ENCODE assay signal across 29 cellular contexts in genomic region chr13:59340581-59340980, GRCh38.
"Had no signal": no experiment of that assay in that cellular context is flagged by ENCODE, and none has a peak within 500 bp of the region (broad histone marks: within the 10 kb centered on the region; RNA-seq: fewer than 3 reads in every experiment).

No MANE protein-coding gene starts in this region.

- DNase-seq: colonic mucosa; cortex of kidney; dermis blood vessel endothelial cell; dorsolateral prefrontal cortex; effector CD4-positive, alpha-beta T cell; effector CD8-positive, alpha-beta T cell; effector memory CD4-positive, alpha-beta T cell; effector memory CD8-positive, alpha-beta T cell; endodermal cell; erythroblast; esophagus squamous epithelium; foreskin fibroblast; foreskin keratinocyte; foreskin melanocyte; gastrocnemius medialis; glutamatergic neuron; head of caudate nucleus; heart left ventricle; heart right ventricle had no signal

- H3K4me3 ChIP-seq: colonic mucosa, coronary artery, dorsolateral prefrontal cortex, esophagus muscularis mucosa, esophagus squamous epithelium, gastrocnemius medialis, gastroesophageal sphincter, heart left ventricle, heart right ventricle had no signal

- H3K27ac Mint-ChIP-seq: dendritic cell treated with granulocyte-macrophage colony-stimulating factor and Interleukin-4, amounts not matched to agents 40 ng/mL and 50 ng/mL, for 4 days; effector memory CD8-positive, alpha-beta T cell; endodermal cell had no signal

- H3K27me3 ChIP-seq: colonic mucosa, dorsolateral prefrontal cortex, esophagus muscularis mucosa, esophagus squamous epithelium, foreskin keratinocyte, gastrocnemius medialis, gastroesophageal sphincter, heart left ventricle, heart right ventricle had no signal

- H3K4me3 Mint-ChIP-seq: dendritic cell treated with granulocyte-macrophage colony-stimulating factor and Interleukin-4, amounts not matched to agents 40 ng/mL and 50 ng/mL, for 4 days; effector memory CD8-positive, alpha-beta T cell; endodermal cell had no signal

- H3K9me3 Mint-ChIP-seq: dendritic cell treated with granulocyte-macrophage colony-stimulating factor and Interleukin-4, amounts not matched to agents 40 ng/mL and 50 ng/mL, for 4 days; effector memory CD8-positive, alpha-beta T cell; endodermal cell had no signal

- H3K4me1 ChIP-seq: colonic mucosa, esophagus squamous epithelium, foreskin keratinocyte, gastroesophageal sphincter had no signal

- FAIRE-seq: colon, endometrium, endothelial cell of umbilical vein, frontal cortex had no signal

- H3K27me3 Mint-ChIP-seq: dendritic cell treated with granulocyte-macrophage colony-stimulating factor and Interleukin-4, amounts not matched to agents 40 ng/mL and 50 ng/mL, for 4 days had no signal

- H3K36me3 ChIP-seq: colonic mucosa, esophagus muscularis mucosa, esophagus squamous epithelium, gastrocnemius medialis, gastroesophageal sphincter, heart left ventricle, heart right ventricle had no signal

- H3K9me3 ChIP-seq: colonic mucosa, esophagus muscularis mucosa, esophagus squamous epithelium, gastrocnemius medialis, gastroesophageal sphincter had no signal

- ATAC-seq: effector memory CD8-positive, alpha-beta T cell; esophagus mucosa; foreskin keratinocyte; gastrocnemius medialis; gastroesophageal sphincter; heart left ventricle; heart right ventricle had no signal

- H3K27ac ChIP-seq: colonic mucosa, coronary artery, epithelial cell of prostate, esophagus muscularis mucosa, esophagus squamous epithelium, foreskin keratinocyte, gastrocnemius medialis, gastroesophageal sphincter had no signal
